28 cellular contexts compared by ENCODE assay signal in genomic region chr13:91139232-91139631, GRCh38.
"Had no signal": no experiment of that assay in that cellular context is flagged by ENCODE, and none has a peak within 500 bp of the region (broad histone marks: within the 10 kb centered on the region; RNA-seq: fewer than 3 reads in every experiment).

No MANE protein-coding gene starts in this region.

- H3K27me3 Mint-ChIP-seq: dendritic cell treated with granulocyte-macrophage colony-stimulating factor and Interleukin-4, amounts not matched to agents 40 ng/mL and 50 ng/mL, for 4 days; effector memory CD8-positive, alpha-beta T cell had no signal

- H3K4me1 Mint-ChIP-seq: memory B cell had no signal

- H3K27me3 ChIP-seq: colonic mucosa, gastrocnemius medialis, heart right ventricle, left lung had no signal

- H3K9me3 ChIP-seq: colonic mucosa, esophagus squamous epithelium, gastrocnemius medialis, heart right ventricle, left lung, lower lobe of right lung had no signal

- FAIRE-seq: endometrium, islet of Langerhans, keratinocyte had no signal

- H3K4me3 ChIP-seq: colonic mucosa, esophagus squamous epithelium, gastrocnemius medialis, heart right ventricle, left lung, lower lobe of right lung had no signal

- H3K27ac Mint-ChIP-seq: dendritic cell treated with granulocyte-macrophage colony-stimulating factor and Interleukin-4, amounts not matched to agents 40 ng/mL and 50 ng/mL, for 4 days; effector memory CD8-positive, alpha-beta T cell; endodermal cell; memory B cell; naive thymus-derived CD4-positive, alpha-beta T cell had no signal

- H3K27ac ChIP-seq: colonic mucosa, epithelial cell of prostate, esophagus squamous epithelium, gastrocnemius medialis, heart right ventricle, left lung, lower lobe of right lung had no signal

- H3K36me3 Mint-ChIP-seq: memory B cell; naive thymus-derived CD4-positive, alpha-beta T cell had no signal

- H3K9me3 Mint-ChIP-seq: dendritic cell treated with granulocyte-macrophage colony-stimulating factor and Interleukin-4, amounts not matched to agents 40 ng/mL and 50 ng/mL, for 4 days; effector memory CD8-positive, alpha-beta T cell; endodermal cell; memory B cell; naive thymus-derived CD4-positive, alpha-beta T cell had no signal

- H3K4me1 ChIP-seq: colonic mucosa, esophagus squamous epithelium, left lung, lower lobe of right lung had no signal

- H3K36me3 ChIP-seq: colonic mucosa, esophagus squamous epithelium, gastrocnemius medialis, heart right ventricle, left lung, lower lobe of right lung had no signal

- H3K4me3 Mint-ChIP-seq: dendritic cell treated with granulocyte-macrophage colony-stimulating factor and Interleukin-4, amounts not matched to agents 40 ng/mL and 50 ng/mL, for 4 days; effector memory CD8-positive, alpha-beta T cell; endodermal cell; memory B cell; naive thymus-derived CD4-positive, alpha-beta T cell had no signal

- DNase-seq: colonic mucosa; cortex of kidney; effector CD8-positive, alpha-beta T cell; effector memory CD8-positive, alpha-beta T cell; endodermal cell; erythroblast; esophagus squamous epithelium; foreskin fibroblast; foreskin melanocyte; gastrocnemius medialis; glutamatergic neuron; head of caudate nucleus; heart right ventricle; hippocampal formation; left cardiac atrium; left lung; left ventricle myocardium superior; lower lobe of right lung; mesendoderm; midbrain; naive thymus-derived CD4-positive, alpha-beta T cell had no signal

- ATAC-seq: effector memory CD8-positive, alpha-beta T cell; esophagus mucosa; gastrocnemius medialis; heart right ventricle; left cardiac atrium; left lung; left ventricle myocardium superior; lower lobe of right lung; naive thymus-derived CD4-positive, alpha-beta T cell had no signal
